Comparison of ENCODE assay signal across 8 cellular contexts in the genomic region with DNA sequence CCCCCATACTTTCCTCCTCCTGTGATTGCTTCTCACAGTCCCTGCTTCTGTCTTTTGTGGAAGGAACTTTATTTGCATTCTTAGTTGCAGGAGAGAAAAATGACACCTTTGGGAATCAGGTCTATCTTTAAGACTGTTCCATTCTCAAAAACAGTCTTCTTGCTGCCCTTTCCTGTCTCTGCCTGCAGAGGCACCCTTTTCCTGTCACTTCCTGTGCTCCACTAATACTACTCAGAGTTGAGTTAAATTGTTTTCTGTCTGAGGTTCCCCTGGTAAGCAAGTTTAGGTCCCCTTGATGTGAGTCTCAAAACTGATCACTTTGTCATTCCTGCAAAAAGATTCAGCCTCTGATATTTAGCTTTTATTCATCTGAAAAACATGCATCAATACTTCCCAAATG.
DNase-seq lines count a peak whose midpoint lies in the region; ATAC-seq and TF ChIP-seq lines count a peak whose summit lies in the region.

No MANE protein-coding gene starts in this region.

- no peak overlapping the region for H3K27ac ChIP-seq in esophagus muscularis mucosa (replicated peaks in 1 of 4)

- peak; percentile 66 for TF ChIP-seq CTCF in GM12875 (IDR thresholded peaks at IDR 0.05; ENCODE audit: borderline replicate concordance, insufficient read depth, low read depth, low read length)
- TF ChIP-seq CTCF in esophagus muscularis mucosa (IDR thresholded peaks at IDR 0.05) = peak in 1 of 3 experiments; percentile 20

- intact Hi-C loops in esophagus muscularis mucosa (cut with DNase I) = no loop called here

- H3K9me3 Mint-ChIP-seq in memory B cell = no peaks in the 10 kb centered on the region

- H3K27me3 Mint-ChIP-seq in memory B cell = no peaks in the 10 kb centered on the region

- H3K4me3 Mint-ChIP-seq in memory B cell = peak overlapping the region; percentile 18

- no peaks in the 10 kb centered on the region for H3K36me3 ChIP-seq in esophagus muscularis mucosa

- H3K27me3 ChIP-seq in esophagus muscularis mucosa = no peaks in the 10 kb centered on the region

- H3K36me3 Mint-ChIP-seq in memory B cell = no peaks in the 10 kb centered on the region

- H3K4me1 ChIP-seq in esophagus muscularis mucosa = no peaks in the 10 kb centered on the region

- DNase-seq in NCI-H69 (lab: John Stamatoyannopoulos, UW) (peak; percentile 45), memory B cell (ENCODE audit: low spot score in 2 of 2) (peak in 1 of 2 donors; percentile 7), NCI-H226 (no peak), T-helper 2 cell (no peak), esophagus muscularis mucosa (ENCODE audit: extremely low spot score) (no peak)
- no peak for DNase-seq in activated CD4-positive, alpha-beta T cell treated with anti-CD3 and anti-CD28 coated beads, Interleukin-2, amount 50 U/mL, for 48 hours

- no peak for TF ChIP-seq EP300 in esophagus muscularis mucosa (IDR thresholded peaks at IDR 0.05)

- peaks cover 16% of the 10 kb centered on the region for H3K4me1 Mint-ChIP-seq in memory B cell

- peak; percentile 59 for ATAC-seq in GM21717 (IDR thresholded peaks at IDR 0.05; ENCODE audit: unreplicated experiment)
- peak; percentile 56 for ATAC-seq in memory B cell (ENCODE audit: low read depth)

- H3K9me3 ChIP-seq in esophagus muscularis mucosa = no peaks in the 10 kb centered on the region

- no peak overlapping the region for H3K27ac Mint-ChIP-seq in memory B cell

- TF ChIP-seq POLR2A in esophagus muscularis mucosa (IDR thresholded peaks at IDR 0.05; ENCODE audit: low read depth) = no peak

- no peak overlapping the region for H3K4me3 ChIP-seq in GM12875 (ENCODE audit: low read depth, low read length)
- no peak overlapping the region for H3K4me3 ChIP-seq in esophagus muscularis mucosa
